Comparison of ENCODE assay signal across 23 cellular contexts in the genomic region with DNA sequence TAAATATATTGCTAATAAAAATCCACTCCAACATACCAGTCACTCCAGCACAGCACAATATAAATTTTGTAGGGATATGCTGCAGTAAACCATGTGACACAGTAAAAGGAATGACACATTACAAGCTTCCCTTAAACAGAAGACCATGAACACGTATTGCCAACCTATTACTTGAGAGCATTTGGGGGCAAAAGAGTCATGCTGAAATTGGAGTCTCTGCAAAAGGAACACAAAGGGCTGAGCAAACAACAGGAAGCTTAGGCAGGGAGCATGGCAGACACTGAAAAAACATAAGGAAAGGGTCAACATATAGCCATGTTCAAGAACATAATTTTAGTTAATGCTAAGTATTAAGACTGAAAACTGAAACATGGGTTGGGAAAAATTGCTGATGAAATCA.
"Had no signal": no experiment of that assay in that cellular context is flagged by ENCODE, and none has a peak within 500 bp of the region (broad histone marks: within the 10 kb centered on the region; RNA-seq: fewer than 3 reads in every experiment).

No MANE protein-coding gene starts in this region.

- H3K4me3 ChIP-seq: dorsolateral prefrontal cortex, esophagus muscularis mucosa, thoracic aorta, vagina had no signal

- H3K9me3 ChIP-seq: esophagus muscularis mucosa, thoracic aorta, vagina had no signal

- H3K9me3 Mint-ChIP-seq: activated naive CD4-positive, alpha-beta T cell treated with anti-CD3 and anti-CD28 coated beads, Interleukin-2, amount 50 U/mL, for 72 hours; activated T-helper 1 cell treated with anti-CD3 and anti-CD28 coated beads, Interleukin-12 subunit alpha, Interleukin-12 subunit beta, Interleukin-2, Interleukin-4 antibody, amounts not matched to agents 30 ng/mL and 10 ng/mL and 1 ng/mL, durations not matched to agents 14 hours and 24 hours and 36 hours; effector memory CD8-positive, alpha-beta T cell; type B pancreatic cell had no signal

- H3K4me3 Mint-ChIP-seq: activated CD8-positive, alpha-beta T cell treated with anti-CD3 and anti-CD28 coated beads, Interleukin-2, amount 10 ng/mL, durations not matched to agents 7 days and 5 days; activated T-helper 1 cell treated with anti-CD3 and anti-CD28 coated beads, Interleukin-12 subunit alpha, Interleukin-12 subunit beta, Interleukin-2, Interleukin-4 antibody, amounts not matched to agents 30 ng/mL and 10 ng/mL and 1 ng/mL, durations not matched to agents 14 hours and 24 hours and 36 hours; effector memory CD8-positive, alpha-beta T cell; type B pancreatic cell had no signal

- H3K36me3 ChIP-seq: brain microvascular endothelial cell, esophagus muscularis mucosa, thoracic aorta, vagina had no signal

- H3K4me1 ChIP-seq: esophagus muscularis mucosa, parathyroid adenoma, vagina had no signal

- H3K27me3 ChIP-seq: brain microvascular endothelial cell, dorsolateral prefrontal cortex, esophagus muscularis mucosa, vagina had no signal

- H3K27ac ChIP-seq: brain microvascular endothelial cell, dorsolateral prefrontal cortex, esophagus muscularis mucosa, parathyroid adenoma, thoracic aorta, vagina, VCaP had no signal

- H3K36me3 Mint-ChIP-seq: activated naive CD4-positive, alpha-beta T cell treated with anti-CD3 and anti-CD28 coated beads, Interleukin-2, amount 50 U/mL, for 72 hours; type B pancreatic cell had no signal

- H3K27ac Mint-ChIP-seq: activated CD8-positive, alpha-beta T cell treated with anti-CD3 and anti-CD28 coated beads, Interleukin-2, amount 10 ng/mL, durations not matched to agents 7 days and 5 days; activated naive CD4-positive, alpha-beta T cell treated with anti-CD3 and anti-CD28 coated beads, Interleukin-2, amount 50 U/mL, for 72 hours; activated T-helper 1 cell treated with anti-CD3 and anti-CD28 coated beads, Interleukin-12 subunit alpha, Interleukin-12 subunit beta, Interleukin-2, Interleukin-4 antibody, amounts not matched to agents 30 ng/mL and 10 ng/mL and 1 ng/mL, durations not matched to agents 14 hours and 24 hours and 36 hours; effector memory CD8-positive, alpha-beta T cell; type B pancreatic cell had no signal

- H3K27me3 Mint-ChIP-seq: effector memory CD8-positive, alpha-beta T cell; type B pancreatic cell had no signal

- DNase-seq: activated CD4-positive, alpha-beta T cell treated with anti-CD3 and anti-CD28 coated beads, Interleukin-2, amount 50 U/mL, for 1 hour; activated CD4-positive, CD25-positive, alpha-beta regulatory T cell treated with anti-CD3 and anti-CD28 coated beads, Interleukin-2, amount 50 U/mL, for 72 hours; activated CD8-positive, alpha-beta T cell treated with anti-CD3 and anti-CD28 coated beads, Interleukin-2, amount 10 ng/mL, durations not matched to agents 7 days and 5 days; activated gamma-delta T cell treated with Interleukin-2 at 50 U/mL for 16 hours; aorta; brain microvascular endothelial cell; dorsolateral prefrontal cortex; effector memory CD8-positive, alpha-beta T cell; hippocampal formation; left ventricle myocardium superior; mammary epithelial cell; nucleus accumbens; right cardiac atrium; stimulated activated CD4-positive, alpha-beta T cell treated with anti-CD3 and anti-CD28 coated beads, Interleukin-4, amount 100 ng/mL, for 24 hours; stimulated activated naive CD4-positive, alpha-beta T cell treated with Interleukin-2 at 50 U/mL for 16 hours had no signal

- ATAC-seq: activated CD8-positive, alpha-beta T cell treated with anti-CD3 and anti-CD28 coated beads, Interleukin-2, amount 10 ng/mL, durations not matched to agents 7 days and 5 days; activated naive CD4-positive, alpha-beta T cell treated with anti-CD3 and anti-CD28 coated beads, Interleukin-2, amount 50 U/mL, for 72 hours; effector memory CD8-positive, alpha-beta T cell; left ventricle myocardium superior; right cardiac atrium had no signal
